11 cellular contexts compared by ENCODE assay signal in genomic region chr15:31308185-31308639, GRCh38. TPM values are rescaled to one million over a fixed set of nuclear protein-coding genes. Genes with fewer than 3 reads are reported as not detected.
DNase-seq lines count a peak whose midpoint lies in the region; ATAC-seq and TF ChIP-seq lines count a peak whose summit lies in the region.
"Had no signal": no experiment of that assay in that cellular context is flagged by ENCODE, and none has a peak within 500 bp of the region (broad histone marks: within the 10 kb centered on the region; RNA-seq: fewer than 3 reads in every experiment).

No MANE protein-coding gene starts in this region.

- no peak for TF ChIP-seq EP300 in esophagus muscularis mucosa (IDR thresholded peaks at IDR 0.05)
- TF ChIP-seq EP300 in SK-N-SH (IDR thresholded peaks at IDR 0.05; ENCODE audit: borderline replicate concordance in 1 of 2, low read depth in 1 of 2, low read length in 1 of 2) = no peak

- no peaks in the 10 kb centered on the region for H3K36me3 ChIP-seq in BLaER1
- no peaks in the 10 kb centered on the region for H3K36me3 ChIP-seq in KMS-11 (ENCODE audit: insufficient read depth)
- H3K36me3 ChIP-seq in esophagus muscularis mucosa = no peaks in the 10 kb centered on the region
- no peaks in the 10 kb centered on the region for H3K36me3 ChIP-seq in PC-9 (ENCODE audit: low read depth)
- H3K36me3 ChIP-seq in SK-N-SH (replicated peaks in 1 of 2; ENCODE audit: control insufficient read depth in 1 of 2, insufficient read depth in 2 of 2, low read length in 1 of 2) = no peaks in the 10 kb centered on the region
- H3K36me3 ChIP-seq: SJCRH30, transverse colon had no signal

- H3F3A ChIP-seq in PC-9 (ENCODE audit: insufficient read depth, low read depth) = no peaks in the 10 kb centered on the region
- H3F3A ChIP-seq in SK-N-SH (replicated peaks; ENCODE audit: insufficient read depth) = no peaks in the 10 kb centered on the region

- TF ChIP-seq CTCF in KMS-11 (conservative IDR thresholded peaks at IDR 0.05; ENCODE audit: low read depth, low read length) (no peak), esophagus muscularis mucosa (IDR thresholded peaks at IDR 0.05) (no peak), natural killer cell (IDR thresholded peaks at IDR 0.05) (no peak), PC-9 (conservative IDR thresholded peaks at IDR 0.05) (no peak), SK-N-SH (IDR thresholded peaks at IDR 0.05) (no peak)

- no peak for TF ChIP-seq RAD21 in SK-N-SH (IDR thresholded peaks at IDR 0.05; ENCODE audit: low read length)

- TF ChIP-seq POLR2A in esophagus muscularis mucosa (IDR thresholded peaks at IDR 0.05; ENCODE audit: low read depth) = no peak

- ATAC-seq in GM18868 (IDR thresholded peaks at IDR 0.05; ENCODE audit: unreplicated experiment) (peak; percentile 85), natural killer cell (no peak), HG03196 (IDR thresholded peaks at IDR 0.05; ENCODE audit: unreplicated experiment) (no peak)

- no TSS peak for BruUV-seq in PC-9 (replicated peaks; lab: Mats Ljungman, UMichigan)

- WGBS in esophagus muscularis mucosa = 71% methylated on average over 3 of the region's 5 CpGs
- 74% methylated on average over 5 of the region's 5 CpGs for WGBS in SK-N-SH (ENCODE audit: low lambda C conversion rate)

- peak overlapping the region; percentile 81 for H3K4me2 ChIP-seq in BLaER1
- peak overlapping the region; percentile 44 for H3K4me2 ChIP-seq in KMS-11
- no peak overlapping the region for H3K4me2 ChIP-seq in PC-9
- no peak overlapping the region for H3K4me2 ChIP-seq in SK-N-SH

- no peaks in the 10 kb centered on the region for H3K79me2 ChIP-seq in KMS-11 (ENCODE audit: insufficient read depth, low read depth)
- no peaks in the 10 kb centered on the region for H3K79me2 ChIP-seq in PC-9 (ENCODE audit: low read depth)
- no peaks in the 10 kb centered on the region for H3K79me2 ChIP-seq in SK-N-SH (ENCODE audit: insufficient read depth)

- H3K27me3 Mint-ChIP-seq in natural killer cell (ENCODE audit: low read depth in 2 of 2) = peaks cover 0 to 5% of the 10 kb centered on the region in 2 donors

- no peak overlapping the region for H3K27ac Mint-ChIP-seq in natural killer cell

- CTCF ChIA-PET in PC-9 (lab: Charles Lee) = no interaction called here
- CTCF ChIA-PET in SK-N-SH (lab: Yijun Ruan, JAX) = interaction anchor here (0.8 to 1.5 kb wide), 3 partner anchors 91 to 667 kb away, joined by 3 read pairs; no protein-coding TSS in a partner anchor

- DNase-seq in esophagus muscularis mucosa (ENCODE audit: extremely low spot score) (peak; percentile 47), natural killer cell (no peak), PC-9 (no peak), SK-N-SH (no peak)
- DNase-seq: CD8-positive, alpha-beta memory T cell; SJCRH30; transverse colon had no signal

- no peaks in the 10 kb centered on the region for H3K27me3 ChIP-seq in BLaER1
- H3K27me3 ChIP-seq in KMS-11 (ENCODE audit: insufficient read depth, low read depth) = no peaks in the 10 kb centered on the region
- peaks cover 0 to 22% (median 0%) of the 10 kb centered on the region in 4 donors for H3K27me3 ChIP-seq in esophagus muscularis mucosa
- H3K27me3 ChIP-seq in PC-9 (ENCODE audit: insufficient read depth, low read depth) = peaks cover 55% of the 10 kb centered on the region
- H3K27me3 ChIP-seq in SK-N-SH (ENCODE audit: insufficient read depth) = peaks cover 8% of the 10 kb centered on the region; the same call in 1 of the 2 replicates
- H3K27me3 ChIP-seq: SJCRH30 had no signal

- H3K36me3 Mint-ChIP-seq in natural killer cell = no peaks in the 10 kb centered on the region
- H3K36me3 Mint-ChIP-seq: CD8-positive, alpha-beta memory T cell had no signal

- POLR2A ChIA-PET in PC-9 (lab: Charles Lee; ENCODE audit: unreplicated experiment) = no interaction called here
- POLR2A ChIA-PET in SK-N-SH (lab: Yijun Ruan, JAX) = interaction anchor here (2.0 kb wide), 1 partner anchor 17 kb away, joined by 8 read pairs; the partner anchor contains the start of gene KLF13

- peaks cover 0 to 18% of the 10 kb centered on the region in 2 donors for H3K4me1 Mint-ChIP-seq in natural killer cell

- peaks cover 75% of the 10 kb centered on the region for H3K4me1 ChIP-seq in BLaER1
- H3K4me1 ChIP-seq in KMS-11 (ENCODE audit: low read depth, poor library complexity, severe bottlenecking) = peaks cover 76% of the 10 kb centered on the region
- peaks cover 16 to 29% (median 21%) of the 10 kb centered on the region in 4 donors for H3K4me1 ChIP-seq in esophagus muscularis mucosa
- no peaks in the 10 kb centered on the region for H3K4me1 ChIP-seq in PC-9 (replicated peaks; ENCODE audit: insufficient read depth)
- peaks cover 0 to 37% of the 10 kb centered on the region in 2 experiments; a peak in 2 of 4 replicates for H3K4me1 ChIP-seq in SK-N-SH (ENCODE audit: control insufficient read depth in 1 of 2, insufficient read depth in 2 of 2, low read depth in 1 of 2, low read length in 1 of 2)

- H3K9me2 ChIP-seq in PC-9 (ENCODE audit: insufficient read depth) (no peaks in the 10 kb centered on the region), SK-N-SH (no peaks in the 10 kb centered on the region)

- H3K4me3 Mint-ChIP-seq in natural killer cell = no peak overlapping the region
- H3K4me3 Mint-ChIP-seq: CD8-positive, alpha-beta memory T cell had no signal

- H3K4me3 ChIP-seq in BLaER1 (no peak overlapping the region), KMS-11 (IDR thresholded peaks at IDR 0.05; ENCODE audit: insufficient read depth, low read depth, low read length) (no peak overlapping the region), esophagus muscularis mucosa (no peak overlapping the region), PC-9 (no peak overlapping the region), SK-N-SH (ENCODE audit: low read depth in 2 of 2, low read length in 1 of 2) (no peak overlapping the region)
- H3K4me3 ChIP-seq: SJCRH30, transverse colon had no signal

- no peak overlapping the region; the same call in 1 of the 2 replicates for H3K9ac ChIP-seq in BLaER1
- peak overlapping the region; percentile 13; the same call in 1 of the 2 replicates for H3K9ac ChIP-seq in KMS-11
- no peak overlapping the region for H3K9ac ChIP-seq in SK-N-SH

- H3K27ac ChIP-seq in BLaER1 = peak overlapping the region; percentile 86
- peak overlapping the region; percentile 85 for H3K27ac ChIP-seq in KMS-11
- H3K27ac ChIP-seq in esophagus muscularis mucosa (replicated peaks in 1 of 4) = no peak overlapping the region
- H3K27ac ChIP-seq in PC-9 = no peak overlapping the region
- H3K27ac ChIP-seq in SK-N-SH (ENCODE audit: low read depth in 2 of 2, low read length in 1 of 2) = no peak overlapping the region
- H3K27ac ChIP-seq: SJCRH30, transverse colon had no signal

- H3K9me3 ChIP-seq in BLaER1 (peaks cover 3% of the 10 kb centered on the region), esophagus muscularis mucosa (peaks cover 0 to 4% (median 3%) of the 10 kb centered on the region in 4 donors), PC-9 (ENCODE audit: insufficient read depth, low read depth) (no peaks in the 10 kb centered on the region), SK-N-SH (no peaks in the 10 kb centered on the region)

- intact Hi-C loops in esophagus muscularis mucosa (cut with DNase I) = no loop called here
- intact Hi-C loops in natural killer cell (cut with micrococcal nuclease) = no loop called here
- intact Hi-C loops in PC-9 (cut with micrococcal nuclease; ENCODE audit: unreplicated experiment) = no loop called here

- peaks cover 0 to 2% of the 10 kb centered on the region in 2 donors for H3K9me3 Mint-ChIP-seq in natural killer cell

- H2AFZ ChIP-seq in KMS-11 (ENCODE audit: low read depth) = peak overlapping the region; percentile 53
- no peak overlapping the region for H2AFZ ChIP-seq in PC-9
- H2AFZ ChIP-seq in SK-N-SH (ENCODE audit: low read depth) = no peak overlapping the region

- H4K20me1 ChIP-seq in BLaER1 (no peaks in the 10 kb centered on the region), KMS-11 (ENCODE audit: insufficient read depth) (no peaks in the 10 kb centered on the region), PC-9 (ENCODE audit: insufficient read depth) (no peaks in the 10 kb centered on the region), SK-N-SH (ENCODE audit: insufficient read depth) (no peaks in the 10 kb centered on the region)

TF ChIP-seq in SK-N-SH, 30 proteins besides CTCF, POLR2A, EP300 and RAD21 (continues in another document):
- TF ChIP-seq RXRA (IDR thresholded peaks at IDR 0.05; ENCODE audit: borderline replicate concordance, low read depth) = no peak
- no peak for TF ChIP-seq YY1 (IDR thresholded peaks at IDR 0.05; ENCODE audit: low read depth)
- TF ChIP-seq TCF12 (IDR thresholded peaks at IDR 0.05) = no peak
- no peak for TF ChIP-seq CHD2 (IDR thresholded peaks at IDR 0.05; ENCODE audit: low read length, partially characterized antibody)
- TF ChIP-seq, protein P1, sequence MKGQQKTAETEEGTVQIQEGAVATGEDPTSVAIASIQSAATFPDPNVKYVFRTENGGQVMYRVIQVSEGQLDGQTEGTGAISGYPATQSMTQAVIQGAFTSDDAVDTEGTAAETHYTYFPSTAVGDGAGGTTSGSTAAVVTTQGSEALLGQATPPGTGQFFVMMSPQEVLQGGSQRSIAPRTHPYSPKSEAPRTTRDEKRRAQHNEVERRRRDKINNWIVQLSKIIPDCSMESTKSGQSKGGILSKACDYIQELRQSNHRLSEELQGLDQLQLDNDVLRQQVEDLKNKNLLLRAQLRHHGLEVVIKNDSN (IDR thresholded peaks at IDR 0.05; ENCODE audit: borderline replicate concordance, low read depth) = no peak
- no peak for TF ChIP-seq RFX5 (IDR thresholded peaks at IDR 0.05; ENCODE audit: low read length)

RNA-seq across cellular contexts. Expression of gene KLF13, which starts 18.4 kb away (rescaled TPM):
- total RNA-seq in esophagus muscularis mucosa (100 to 1,000 TPM in 1 of 4 donors, 10 to 100 TPM in 3; 57.3 to 109 (median 74.2) TPM), natural killer cell (100 to 1,000 TPM; 277 to 328 (median 300) TPM), PC-9 (2021) (2.5 and 3.4 TPM in 2 replicates)
- polyA plus RNA-seq in SK-N-SH (2012; rRNA removed) = 7.1 and 8.6 TPM in 2 replicates
- 9.4 and 11.1 TPM in 2 replicates for polyA plus RNA-seq in SK-N-SH (2012; cell fraction: cytosol; rRNA removed)
- polyA plus RNA-seq in SK-N-SH (2012; cell fraction: nucleus; rRNA removed) = 7.4 and 9.3 TPM in 2 replicates

Comparison
In these comparisons a context has a peak if more than half of its experiments do, and no peak if none do; other contexts are left out.
1. H3K27ac ChIP-seq: peak in BLaER1 (single experiment) and KMS-11 (single experiment); none in esophagus muscularis mucosa (0 of 4), PC-9 (single experiment) and SK-N-SH (0 of 2).
2. H3K4me2 ChIP-seq: peak in BLaER1 (single experiment) and KMS-11 (single experiment); none in PC-9 (single experiment) and SK-N-SH (single experiment).
3. RNA of gene KLF13, which starts 18.4 kb away (total RNA-seq): 277 to 328 TPM in natural killer cell and 57.3 to 109 TPM in esophagus muscularis mucosa; 2.5 to 3.4 TPM in PC-9; every median in the first group is over 10 times any median in the second.